In genomic region chr5:39412995-39413394, GRCh38 we compare ENCODE assay signal across 1 cellular context.
TF ChIP-seq lines count a peak whose summit lies in the region.

No MANE protein-coding gene starts in this region.

TF ChIP-seq in GM12891, 5 proteins besides CTCF, POLR2A, EP300 and RAD21:
- TF ChIP-seq POLR2AphosphoS5 (IDR thresholded peaks at IDR 0.05; ENCODE audit: low read depth, low read length) (no peak), TAF1 (IDR thresholded peaks at IDR 0.05; ENCODE audit: low read depth, low read length) (no peak), PAX5 (IDR thresholded peaks at IDR 0.05; ENCODE audit: insufficient read depth, low read length, severe bottlenecking) (no peak), POU2F2 (IDR thresholded peaks at IDR 0.05; ENCODE audit: low read depth, low read length) (no peak)
TF ChIP-seq in GM12891: peak in this region for 0.
